Comparison of ENCODE assay signal across 22 cellular contexts in genomic region chr10:934746-935406, GRCh38. TPM values are rescaled to one million over a fixed set of nuclear protein-coding genes. Genes with fewer than 3 reads are reported as not detected.
DNase-seq lines count a peak whose midpoint lies in the region; ATAC-seq lines count a peak whose summit lies in the region.
"Had no signal": no experiment of that assay in that cellular context is flagged by ENCODE, and none has a peak within 500 bp of the region (broad histone marks: within the 10 kb centered on the region; RNA-seq: fewer than 3 reads in every experiment).

No MANE protein-coding gene starts in this region.

- peaks cover 8% of the 10 kb centered on the region for H3K36me3 Mint-ChIP-seq in activated T-cell treated with anti-CD3 and anti-CD28 coated beads, Interleukin-2, amount 50 U/mL, for 24 hours (ENCODE audit: low read depth)
- H3K36me3 Mint-ChIP-seq in activated T-helper 1 cell treated with anti-CD3 and anti-CD28 coated beads, Interleukin-12 subunit alpha, Interleukin-12 subunit beta, Interleukin-2, Interleukin-4 antibody, amounts not matched to agents 30 ng/mL and 10 ng/mL and 1 ng/mL, durations not matched to agents 14 hours and 24 hours and 36 hours (ENCODE audit: low read depth) = peaks cover 6% of the 10 kb centered on the region
- H3K36me3 Mint-ChIP-seq: IgD-negative memory B cell, memory B cell, naive B cell had no signal

- H3K4me3 ChIP-seq in skeletal muscle tissue (ENCODE audit: low read length in 3 of 3) = no peak overlapping the region
- H3K4me3 ChIP-seq: upper lobe of left lung had no signal

- H3K27me3 ChIP-seq in skeletal muscle tissue (ENCODE audit: control insufficient read depth in 3 of 3, insufficient read depth in 3 of 3, low read length in 3 of 3) = no peaks in the 10 kb centered on the region
- H3K27me3 ChIP-seq: upper lobe of left lung had no signal

- H3K9me3 ChIP-seq in skeletal muscle tissue (ENCODE audit: control insufficient read depth in 3 of 3, low read length in 3 of 3) = no peaks in the 10 kb centered on the region
- H3K9me3 ChIP-seq: SK-N-SH, upper lobe of left lung had no signal

- H3K9ac ChIP-seq in skeletal muscle tissue (ENCODE audit: low read depth in 1 of 3, low read length in 3 of 3) = no peak overlapping the region
- H3K9ac ChIP-seq: SK-N-SH had no signal

- no peaks in the 10 kb centered on the region for H3K36me3 ChIP-seq in skeletal muscle tissue (ENCODE audit: control insufficient read depth in 3 of 3, insufficient read depth in 3 of 3, low read length in 3 of 3)
- H3K36me3 ChIP-seq: upper lobe of left lung had no signal

- no peak overlapping the region for H3K4me3 Mint-ChIP-seq in activated T-cell treated with anti-CD3 and anti-CD28 coated beads, Interleukin-2, amount 50 U/mL, for 24 hours
- peak overlapping the region; percentile 47 for H3K4me3 Mint-ChIP-seq in activated T-helper 1 cell treated with anti-CD3 and anti-CD28 coated beads, Interleukin-12 subunit alpha, Interleukin-12 subunit beta, Interleukin-2, Interleukin-4 antibody, amounts not matched to agents 30 ng/mL and 10 ng/mL and 1 ng/mL, durations not matched to agents 14 hours and 24 hours and 36 hours
- H3K4me3 Mint-ChIP-seq: memory B cell had no signal

- H3K4me1 Mint-ChIP-seq in activated T-cell treated with anti-CD3 and anti-CD28 coated beads, Interleukin-2, amount 50 U/mL, for 24 hours (ENCODE audit: low read depth) = peaks cover 22% of the 10 kb centered on the region
- H3K4me1 Mint-ChIP-seq in activated T-helper 1 cell treated with anti-CD3 and anti-CD28 coated beads, Interleukin-12 subunit alpha, Interleukin-12 subunit beta, Interleukin-2, Interleukin-4 antibody, amounts not matched to agents 30 ng/mL and 10 ng/mL and 1 ng/mL, durations not matched to agents 14 hours and 24 hours and 36 hours (ENCODE audit: low read depth) = peaks cover 19% of the 10 kb centered on the region

- H3K27me3 Mint-ChIP-seq in activated T-cell treated with anti-CD3 and anti-CD28 coated beads, Interleukin-2, amount 50 U/mL, for 24 hours = no peaks in the 10 kb centered on the region
- no peaks in the 10 kb centered on the region for H3K27me3 Mint-ChIP-seq in activated T-helper 1 cell treated with anti-CD3 and anti-CD28 coated beads, Interleukin-12 subunit alpha, Interleukin-12 subunit beta, Interleukin-2, Interleukin-4 antibody, amounts not matched to agents 30 ng/mL and 10 ng/mL and 1 ng/mL, durations not matched to agents 14 hours and 24 hours and 36 hours (ENCODE audit: insufficient read depth)
- H3K27me3 Mint-ChIP-seq: naive B cell had no signal

- DNase-seq in activated T-cell treated with anti-CD3 and anti-CD28 coated beads, Interleukin-2, amount 50 U/mL, for 24 hours = no peak
- no peak for DNase-seq in activated T-cell treated with anti-CD3 and anti-CD28 coated beads, Interleukin-2, amount 50 U/mL, for 48 hours
- DNase-seq in activated T-helper 1 cell treated with anti-CD3 and anti-CD28 coated beads, Interleukin-12 subunit alpha, Interleukin-12 subunit beta, Interleukin-2, Interleukin-4 antibody, amounts not matched to agents 30 ng/mL and 10 ng/mL and 1 ng/mL, durations not matched to agents 14 hours and 24 hours and 36 hours (ENCODE audit: low spot score) = no peak
- DNase-seq in kidney tubule cell (ENCODE audit: low spot score) = peak; percentile 75
- no peak for DNase-seq in C1 segment of cervical spinal cord (lab: John Stamatoyannopoulos, UW)
- no peak for DNase-seq in NCI-H510A treated with DMSO at 0.1 percent for 48 hours (lab: John Stamatoyannopoulos, UW)
- DNase-seq: activated CD4-positive, CD25-positive, alpha-beta regulatory T cell treated with anti-CD3 and anti-CD28 coated beads, Interleukin-2, amount 50 U/mL, for 72 hours; activated effector memory CD4-positive, alpha-beta T cell treated with anti-CD3 and anti-CD28 coated beads, Interleukin-2, amount 50 U/mL, for 16 hours; central memory CD4-positive, alpha-beta T cell; erythroblast; foreskin melanocyte; naive B cell; NCI-H1417 treated with DMSO at 0.1 percent for 48 hours; NCI-H526; SK-N-SH; stimulated activated CD4-positive, alpha-beta T cell treated with anti-CD3 and anti-CD28 coated beads, Interleukin-4, amount 100 ng/mL, for 1 hour; upper lobe of left lung had no signal

- peaks cover 2 to 9% (median 7%) of the 10 kb centered on the region in 3 donors for H3K4me1 ChIP-seq in skeletal muscle tissue (ENCODE audit: control insufficient read depth in 3 of 3, insufficient read depth in 3 of 3, low read length in 3 of 3)

- peak overlapping the region; percentile 8 for H3K27ac Mint-ChIP-seq in activated T-cell treated with anti-CD3 and anti-CD28 coated beads, Interleukin-2, amount 50 U/mL, for 24 hours
- H3K27ac Mint-ChIP-seq in activated T-helper 1 cell treated with anti-CD3 and anti-CD28 coated beads, Interleukin-12 subunit alpha, Interleukin-12 subunit beta, Interleukin-2, Interleukin-4 antibody, amounts not matched to agents 30 ng/mL and 10 ng/mL and 1 ng/mL, durations not matched to agents 14 hours and 24 hours and 36 hours = no peak overlapping the region
- H3K27ac Mint-ChIP-seq: memory B cell had no signal

- H3K27ac ChIP-seq in skeletal muscle tissue (ENCODE audit: low read depth, low read length) = peak overlapping the region; percentile 7
- H3K27ac ChIP-seq: C4-2B, upper lobe of left lung had no signal

- ATAC-seq in GM21381 (IDR thresholded peaks at IDR 0.05; ENCODE audit: unreplicated experiment) = no peak

- intact Hi-C loops in activated T-helper 1 cell treated with anti-CD3 and anti-CD28 coated beads, Interleukin-12 subunit alpha, Interleukin-12 subunit beta, Interleukin-2, Interleukin-4 antibody, amounts not matched to agents 30 ng/mL and 10 ng/mL and 1 ng/mL, durations not matched to agents 14 hours and 24 hours and 36 hours (cut with micrococcal nuclease) = no loop called here

- H3K9me3 Mint-ChIP-seq in activated T-cell treated with anti-CD3 and anti-CD28 coated beads, Interleukin-2, amount 50 U/mL, for 24 hours = no peaks in the 10 kb centered on the region
- no peaks in the 10 kb centered on the region for H3K9me3 Mint-ChIP-seq in activated T-helper 1 cell treated with anti-CD3 and anti-CD28 coated beads, Interleukin-12 subunit alpha, Interleukin-12 subunit beta, Interleukin-2, Interleukin-4 antibody, amounts not matched to agents 30 ng/mL and 10 ng/mL and 1 ng/mL, durations not matched to agents 14 hours and 24 hours and 36 hours
- H3K9me3 Mint-ChIP-seq: memory B cell, naive B cell had no signal

RNA-seq across cellular contexts. Expression of gene LARP4B, which starts 3.4 kb away (rescaled TPM):
- 172 and 174 TPM in 2 replicates for total RNA-seq in activated T-helper 1 cell treated with anti-CD3 and anti-CD28 coated beads, Interleukin-12 subunit alpha, Interleukin-12 subunit beta, Interleukin-2, Interleukin-4 antibody, amounts not matched to agents 30 ng/mL and 10 ng/mL and 1 ng/mL, durations not matched to agents 14 hours and 24 hours and 36 hours
- 30.8 TPM for total RNA-seq in skeletal muscle tissue

RNA-seq across cellular contexts. Expression of gene GTPBP4, which starts 53.4 kb away (rescaled TPM):
- 193 and 202 TPM in 2 replicates for total RNA-seq in activated T-helper 1 cell treated with anti-CD3 and anti-CD28 coated beads, Interleukin-12 subunit alpha, Interleukin-12 subunit beta, Interleukin-2, Interleukin-4 antibody, amounts not matched to agents 30 ng/mL and 10 ng/mL and 1 ng/mL, durations not matched to agents 14 hours and 24 hours and 36 hours
- total RNA-seq in skeletal muscle tissue = 14.1 TPM

Comparison
In these comparisons a context has a peak if more than half of its experiments do, and no peak if none do; other contexts are left out.
1. RNA of gene GTPBP4, which starts 53.4 kb away (total RNA-seq): 193 to 202 TPM in activated T-helper 1 cell treated with anti-CD3 and anti-CD28 coated beads, Interleukin-12 subunit alpha, Interleukin-12 subunit beta, Interleukin-2, Interleukin-4 antibody, amounts not matched to agents 30 ng/mL and 10 ng/mL and 1 ng/mL, durations not matched to agents 14 hours and 24 hours and 36 hours; 14.1 TPM in skeletal muscle tissue (single experiment); every median in the first group is over 10 times any median in the second.